ENCODE assay signal across 8 cellular contexts in genomic region chr1:237562247-237562823, GRCh38.
DNase-seq lines count a peak whose midpoint lies in the region; ATAC-seq, FAIRE-seq and TF ChIP-seq lines count a peak whose summit lies in the region.

No MANE protein-coding gene starts in this region.

- ATAC-seq in HG02798 (IDR thresholded peaks at IDR 0.05; ENCODE audit: poor library complexity, unreplicated experiment), result peak; percentile 83

- H3K9ac ChIP-seq in SK-N-MC (ENCODE audit: insufficient read length), result peak overlapping the region; percentile 9

- DNase-seq in AG08396 (ENCODE audit: low spot score), result peak; percentile 21
- peak; percentile 14 for DNase-seq in GM12891 (ENCODE audit: insufficient read length, low spot score)
- DNase-seq in NCI-H1092 (lab: John Stamatoyannopoulos, UW), result peak; percentile 54
- DNase-seq in SK-N-MC (ENCODE audit: low read depth, low spot score), result peak; percentile 88
- DNase-seq in esophagus squamous epithelium (lab: John Stamatoyannopoulos, UW), result no peak
- peak; percentile 79 for DNase-seq in pons (ENCODE audit: low spot score)
- DNase-seq in NCI-H187 (lab: John Stamatoyannopoulos, UW), result no peak

- H3K4me3 ChIP-seq in SK-N-MC, result no peak overlapping the region
- no peak overlapping the region for H3K4me3 ChIP-seq in esophagus squamous epithelium

- intact Hi-C loops in esophagus squamous epithelium (cut with DNase I), result no loop called here

- H3K9me3 ChIP-seq in SK-N-MC (ENCODE audit: low read depth, low read length) (no peaks in the 10 kb centered on the region), esophagus squamous epithelium (no peaks in the 10 kb centered on the region)

- no peaks in the 10 kb centered on the region for H3K4me1 ChIP-seq in esophagus squamous epithelium

- no peaks in the 10 kb centered on the region for H3K27me3 ChIP-seq in esophagus squamous epithelium

- H3K36me3 ChIP-seq in SK-N-MC (ENCODE audit: insufficient read depth, low read length) (no peaks in the 10 kb centered on the region; the same call in 1 of the 2 replicates), esophagus squamous epithelium (no peaks in the 10 kb centered on the region)

- peak; percentile 20 to 62 (median 42) for TF ChIP-seq CTCF in esophagus squamous epithelium (IDR thresholded peaks at IDR 0.05)

- peak overlapping the region; percentile 64; the same call in 1 of the 2 replicates for H3K27ac ChIP-seq in SK-N-MC
- no peak overlapping the region for H3K27ac ChIP-seq in esophagus squamous epithelium

- WGBS in esophagus squamous epithelium, 2 donors, result 48 to 54% methylated on average over 4 of the region's 4 CpGs

- TF ChIP-seq POLR2A in GM12891 (IDR thresholded peaks at IDR 0.05; ENCODE audit: low read depth, low read length), result no peak
- no peak for TF ChIP-seq POLR2A in esophagus squamous epithelium (IDR thresholded peaks at IDR 0.05)

- no peak for FAIRE-seq in GM12891 (lab: Jason Lieb, UNC)

TF ChIP-seq in GM12891, 5 proteins besides CTCF, POLR2A, EP300 and RAD21:
- TF ChIP-seq POU2F2 (IDR thresholded peaks at IDR 0.05; ENCODE audit: low read depth, low read length) (no peak), SPI1 (IDR thresholded peaks at IDR 0.05; ENCODE audit: low read depth, low read length) (no peak), TAF1 (IDR thresholded peaks at IDR 0.05; ENCODE audit: low read depth, low read length) (no peak), PAX5 (IDR thresholded peaks at IDR 0.05; ENCODE audit: insufficient read depth, low read length, severe bottlenecking) (no peak), POLR2AphosphoS5 (IDR thresholded peaks at IDR 0.05; ENCODE audit: low read depth, low read length) (no peak)

Comparison
In these comparisons a context has a peak if more than half of its experiments do, and no peak if none do; other contexts are left out.
1. DNase-seq: peak in AG08396 (single experiment), GM12891 (single experiment), NCI-H1092 (single experiment), SK-N-MC (single experiment) and pons (single experiment); none in esophagus squamous epithelium (single experiment) and NCI-H187 (0 of 2).